In the genomic region with DNA sequence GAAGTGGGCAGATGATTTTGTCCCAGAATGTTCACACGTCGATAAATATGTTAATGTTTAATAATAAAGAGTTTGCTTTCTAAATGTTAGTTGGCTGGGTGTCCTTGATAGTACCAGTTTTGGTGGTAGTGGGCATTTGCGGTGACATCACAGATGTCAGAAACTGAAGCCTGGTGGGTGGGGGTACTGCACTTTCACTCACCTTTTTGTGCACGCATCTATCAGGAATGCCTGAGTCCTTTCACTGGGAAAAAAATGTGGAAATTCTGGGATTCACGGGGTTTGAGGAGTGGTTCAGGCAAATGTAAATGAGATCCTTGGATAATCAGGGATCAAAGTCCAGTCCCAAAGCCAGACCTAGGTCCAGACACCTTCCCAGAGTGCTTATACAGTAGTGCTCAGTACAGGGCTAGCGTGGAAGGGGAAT, we compare ENCODE assay signal across 8 cellular contexts. TPM values are rescaled to one million over a fixed set of nuclear protein-coding genes. Genes with fewer than 3 reads are reported as not detected.
DNase-seq lines count a peak whose midpoint lies in the region; ATAC-seq and TF ChIP-seq lines count a peak whose summit lies in the region.
"Had no signal": no experiment of that assay in that cellular context is flagged by ENCODE, and none has a peak within 500 bp of the region (broad histone marks: within the 10 kb centered on the region; RNA-seq: fewer than 3 reads in every experiment).

No MANE protein-coding gene starts in this region.

- TF ChIP-seq EP300 in transverse colon (IDR thresholded peaks at IDR 0.05; ENCODE audit: low read depth): no peak

- no peak for DNase-seq in Panc1 (ENCODE audit: low read depth, low spot score)
- no peak for DNase-seq in coronary artery (ENCODE audit: low spot score)
- no peak for DNase-seq in transverse colon
- no peak for DNase-seq in SW480 (ENCODE audit: low spot score)
- DNase-seq in DMS53 (lab: John Stamatoyannopoulos, UW): no peak
- no peak for DNase-seq in NOMO-1 treated with dmso at 0.1 percent for 144 hours (lab: John Stamatoyannopoulos, UW; ENCODE audit: unreplicated experiment)
- DNase-seq: NCI-H1048 had no signal

- no peak for ATAC-seq in Panc1

- BruUV-seq in Panc1 (replicated peaks; lab: Mats Ljungman, UMichigan): no TSS peak

- H3K27me3 ChIP-seq in Panc1 (ENCODE audit: control insufficient read depth, insufficient read depth, low read length): no peaks in the 10 kb centered on the region
- H3K27me3 ChIP-seq in mucosa of stomach (ENCODE audit: control insufficient read depth, insufficient read depth, low read length): no peaks in the 10 kb centered on the region
- no peaks in the 10 kb centered on the region for H3K27me3 ChIP-seq in transverse colon

- TF ChIP-seq CTCF in Panc1 (IDR thresholded peaks at IDR 0.05) (no peak), coronary artery (IDR thresholded peaks at IDR 0.05) (no peak), transverse colon (IDR thresholded peaks at IDR 0.05) (peak in 1 of 5 experiments; percentile 25)

- H3K36me3 ChIP-seq in Panc1 (ENCODE audit: control insufficient read depth, insufficient read depth, low read length): no peaks in the 10 kb centered on the region
- H3K36me3 ChIP-seq in mucosa of stomach (ENCODE audit: control insufficient read depth, insufficient read depth, low read length): no peaks in the 10 kb centered on the region
- H3K36me3 ChIP-seq in transverse colon: no peaks in the 10 kb centered on the region

- H3K27ac ChIP-seq in Panc1 (ENCODE audit: low read length) (peak overlapping the region; percentile 89), coronary artery (peak overlapping the region; percentile 88 to 99), transverse colon (peak overlapping the region; percentile 88 to 92 (median 90))

- peak overlapping the region; percentile 89 to 92 for H3K4me3 ChIP-seq in Panc1 (ENCODE audit: low read depth in 2 of 2, low read length in 2 of 2)
- H3K4me3 ChIP-seq in coronary artery: peak overlapping the region; percentile 74
- H3K4me3 ChIP-seq in mucosa of stomach (ENCODE audit: low read length): peak overlapping the region; percentile 1
- peak overlapping the region in 3 of 4 donors; percentile 51 to 86 (median 79) for H3K4me3 ChIP-seq in transverse colon

- no peak for TF ChIP-seq POLR2A in transverse colon (IDR thresholded peaks at IDR 0.05)

- H3K4me1 ChIP-seq in Panc1 (ENCODE audit: control insufficient read depth, insufficient read depth, low read length) (peaks cover 51% of the 10 kb centered on the region), mucosa of stomach (ENCODE audit: control insufficient read depth, insufficient read depth, low read length) (peaks cover 56% of the 10 kb centered on the region), transverse colon (peaks cover 0 to 62% (median 39%) of the 10 kb centered on the region in 4 donors)

- H3K9ac ChIP-seq in mucosa of stomach (ENCODE audit: low read length): peak overlapping the region; percentile 92

- CTCF ChIA-PET in Panc1 (lab: Charles Lee): no interaction called here

- H3K9me3 ChIP-seq in Panc1 (ENCODE audit: control insufficient read depth, insufficient read depth, low read depth, low read length): no peaks in the 10 kb centered on the region
- H3K9me3 ChIP-seq in mucosa of stomach (ENCODE audit: control insufficient read depth, low read length): no peaks in the 10 kb centered on the region
- H3K9me3 ChIP-seq in transverse colon: no peaks in the 10 kb centered on the region

- POLR2A ChIA-PET in Panc1 (lab: Charles Lee): no interaction called here

- in situ Hi-C loops in Panc1 (cut with HindIII; ENCODE audit: low pct_unique_long_range_greater_than_20kb, low sequenced_read_pairs): no loop called here
- in situ Hi-C loops in transverse colon (cut with MboI; ENCODE audit: low pct_ligation_motif_present in 1 of 4, low pct_unique_long_range_greater_than_20kb in 1 of 4, low sequenced_read_pairs in 3 of 4): no loop called here

- 67 to 73% methylated on average over 5 to 6 of the region's 6 CpGs for WGBS in transverse colon (ENCODE audit: low coverage in 1 of 2), 2 donors

- intact Hi-C loops in Panc1 (cut with micrococcal nuclease; ENCODE audit: unreplicated experiment): loop anchor here (5.0 kb wide), 1 partner anchor 238 kb away; no protein-coding TSS in a partner anchor
- intact Hi-C loops in transverse colon (cut with DNase I; ENCODE audit: low total_unique reads): loop anchor here (10.0 kb wide), 1 partner anchor 54 kb away; no protein-coding TSS in a partner anchor

RNA-seq across cellular contexts. Expression of gene EPAS1, which starts 3.2 kb away (rescaled TPM):
- total RNA-seq in Panc1 (2021; ENCODE audit: unreplicated experiment) (106 TPM), transverse colon (100 to 1,000 TPM; 102 to 260 (median 167) TPM)
- polyA plus RNA-seq in Panc1 (2012; ENCODE audit: insufficient read length): 65.8 TPM

Comparison
In these comparisons a context has a peak if more than half of its experiments do, and no peak if none do; other contexts are left out.
1. H3K4me3 ChIP-seq: peak in every context shown above with its lines; median percentile 90 in Panc1; 79 in transverse colon; 74 in coronary artery; 1 in mucosa of stomach.